1 cellular context compared by ENCODE assay signal in the genomic region with DNA sequence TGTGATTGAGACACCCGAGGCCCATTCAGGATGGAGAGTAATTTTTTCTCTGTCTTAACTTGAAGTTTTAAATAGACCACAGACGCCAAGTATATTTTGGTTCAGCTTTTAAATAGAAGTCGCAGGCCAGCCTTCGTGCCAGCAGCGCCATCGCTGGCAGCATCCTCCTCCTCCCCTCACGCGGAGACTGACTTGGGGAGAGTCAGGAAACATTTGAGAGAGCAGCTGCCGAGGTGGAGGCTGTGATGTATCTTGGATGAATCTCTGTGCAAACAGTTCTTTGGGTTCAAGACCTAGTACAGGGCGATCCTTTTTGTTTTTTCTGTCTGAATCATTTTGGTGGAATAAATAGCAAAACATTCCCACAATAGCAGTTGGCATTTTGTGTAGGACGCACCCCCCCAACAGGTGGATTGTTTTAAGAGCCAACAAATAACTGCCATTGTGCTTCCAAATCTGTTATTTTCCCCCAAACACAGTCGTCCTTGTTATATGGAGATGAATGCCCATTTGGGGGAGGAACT.
TF ChIP-seq lines count a peak whose summit lies in the region.

No MANE protein-coding gene starts in this region.

TF ChIP-seq in K562, 482 proteins besides CTCF, POLR2A, EP300 and RAD21 (continued from another document):
- TF ChIP-seq, protein P1, sequence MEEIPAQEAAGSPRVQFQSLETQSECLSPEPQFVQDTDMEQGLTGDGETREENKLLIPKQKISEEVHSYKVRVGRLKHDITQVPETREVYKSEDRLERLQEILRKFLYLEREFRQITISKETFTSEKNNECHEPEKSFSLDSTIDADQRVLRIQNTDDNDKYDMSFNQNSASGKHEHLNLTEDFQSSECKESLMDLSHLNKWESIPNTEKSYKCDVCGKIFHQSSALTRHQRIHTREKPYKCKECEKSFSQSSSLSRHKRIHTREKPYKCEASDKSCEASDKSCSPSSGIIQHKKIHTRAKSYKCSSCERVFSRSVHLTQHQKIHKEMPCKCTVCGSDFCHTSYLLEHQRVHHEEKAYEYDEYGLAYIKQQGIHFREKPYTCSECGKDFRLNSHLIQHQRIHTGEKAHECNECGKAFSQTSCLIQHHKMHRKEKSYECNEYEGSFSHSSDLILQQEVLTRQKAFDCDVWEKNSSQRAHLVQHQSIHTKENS (CRISPR knock-in tag; IDR thresholded peaks at IDR 0.05): no peak
- TF ChIP-seq, protein P2, sequence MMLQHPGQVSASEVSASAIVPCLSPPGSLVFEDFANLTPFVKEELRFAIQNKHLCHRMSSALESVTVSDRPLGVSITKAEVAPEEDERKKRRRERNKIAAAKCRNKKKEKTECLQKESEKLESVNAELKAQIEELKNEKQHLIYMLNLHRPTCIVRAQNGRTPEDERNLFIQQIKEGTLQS (IDR thresholded peaks at IDR 0.05): no peak
- TF ChIP-seq, protein P2 (CRISPR knock-in tag; conservative IDR thresholded peaks at IDR 0.05): no peak
- TF ChIP-seq RUNX1 (IDR thresholded peaks at IDR 0.05; ENCODE audit: low read depth): no peak
- TF ChIP-seq CXXC5 (CRISPR knock-in tag; IDR thresholded peaks at IDR 0.05): 0 out of 2 replicates have a peak, but pooled peaks have one; percentile 11
- TF ChIP-seq HDAC2 (IDR thresholded peaks at IDR 0.05): 0 out of 2 replicates have a peak, but pooled peaks have one; percentile 6
- TF ChIP-seq EGR1 (conservative IDR thresholded peaks at IDR 0.05): no peak
- TF ChIP-seq RNF2 (IDR thresholded peaks at IDR 0.05): no peak
